In the genomic region with DNA sequence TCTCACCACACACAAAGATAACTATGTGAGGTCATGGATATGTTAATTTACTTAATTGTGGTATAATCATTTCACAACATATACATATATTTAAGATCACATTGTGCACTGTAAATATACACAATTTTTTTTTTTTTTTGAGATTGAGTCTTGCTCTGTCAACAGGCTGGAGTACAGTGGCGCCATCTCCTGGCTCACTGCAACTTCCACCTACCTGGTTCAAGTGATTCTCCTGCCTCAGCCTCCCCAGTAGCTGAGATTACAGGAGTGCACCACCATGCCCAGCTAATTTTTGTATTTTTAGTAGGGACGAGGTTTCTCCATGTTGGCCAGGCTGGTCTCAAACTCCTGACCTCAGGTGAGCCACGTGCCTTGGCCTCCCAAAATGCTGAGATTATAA, we compare ENCODE assay signal across 8 cellular contexts. TPM values are rescaled to one million over a fixed set of nuclear protein-coding genes. Genes with fewer than 3 reads are reported as not detected.
DNase-seq lines count a peak whose midpoint lies in the region; ATAC-seq and TF ChIP-seq lines count a peak whose summit lies in the region.

No MANE protein-coding gene starts in this region.

- no peak overlapping the region for H3K27ac Mint-ChIP-seq in endodermal cell

- DNase-seq in SK-N-SH (no peak), WERI-Rb-1 (peak; percentile 54), endodermal cell (peak; percentile 58), kidney glomerular epithelial cell (lab: John Stamatoyannopoulos, UW) (no peak), H7 (no peak)
- peak; percentile 36 for DNase-seq in stimulated activated CD4-positive, alpha-beta T cell treated with anti-CD3 and anti-CD28 coated beads, Interleukin-12 subunit alpha, Interleukin-12 subunit beta, amount 100 ng/mL, for 4 hours

- TF ChIP-seq CTCF in SK-N-SH (IDR thresholded peaks at IDR 0.05) (peak; percentile 61), WERI-Rb-1 (IDR thresholded peaks at IDR 0.05; ENCODE audit: low read depth, low read length) (peak; percentile 52), endodermal cell (conservative IDR thresholded peaks at IDR 0.05) (peak; percentile 63)

- no peak overlapping the region for H3K4me3 ChIP-seq in SK-N-SH (ENCODE audit: low read depth in 2 of 2, low read length in 1 of 2)
- H3K4me3 ChIP-seq in WERI-Rb-1 (ENCODE audit: low read depth, low read length): no peak overlapping the region
- no peak overlapping the region for H3K4me3 ChIP-seq in endodermal cell (ENCODE audit: low read length)
- no peak overlapping the region for H3K4me3 ChIP-seq in H7 (ENCODE audit: insufficient read depth, low read depth, low read length)

- H3K36me3 ChIP-seq in SK-N-SH (replicated peaks in 1 of 2; ENCODE audit: control insufficient read depth in 1 of 2, insufficient read depth in 2 of 2, low read length in 1 of 2): no peaks in the 10 kb centered on the region
- H3K36me3 ChIP-seq in WERI-Rb-1: no peaks in the 10 kb centered on the region
- no peaks in the 10 kb centered on the region for H3K36me3 ChIP-seq in endodermal cell (ENCODE audit: control insufficient read depth, insufficient read depth, low read length)
- no peaks in the 10 kb centered on the region for H3K36me3 ChIP-seq in H7 (replicated peaks; ENCODE audit: control insufficient read depth, insufficient read depth, low read length)

- POLR2A ChIA-PET in SK-N-SH (lab: Yijun Ruan, JAX): no interaction called here

- no peaks in the 10 kb centered on the region for H3K4me1 ChIP-seq in SK-N-SH (ENCODE audit: control insufficient read depth in 1 of 2, insufficient read depth in 2 of 2, low read depth in 1 of 2, low read length in 1 of 2)
- H3K4me1 ChIP-seq in endodermal cell (ENCODE audit: control insufficient read depth, insufficient read depth, low read length): no peaks in the 10 kb centered on the region

- no peak overlapping the region for H2AFZ ChIP-seq in SK-N-SH (ENCODE audit: low read depth)

- no peak overlapping the region for H3K4me2 ChIP-seq in SK-N-SH

- H3K27me3 ChIP-seq in SK-N-SH (ENCODE audit: insufficient read depth): no peaks in the 10 kb centered on the region
- H3K27me3 ChIP-seq in WERI-Rb-1 (ENCODE audit: insufficient read depth, low read depth, severe bottlenecking): no peaks in the 10 kb centered on the region
- no peaks in the 10 kb centered on the region for H3K27me3 ChIP-seq in endodermal cell (ENCODE audit: control insufficient read depth, insufficient read depth, low read length, poor library complexity, severe bottlenecking)
- no peaks in the 10 kb centered on the region for H3K27me3 ChIP-seq in H7 (ENCODE audit: control insufficient read depth, insufficient read depth, low read length)

- no peaks in the 10 kb centered on the region for H4K20me1 ChIP-seq in SK-N-SH (ENCODE audit: insufficient read depth)

- H3K9me3 ChIP-seq in SK-N-SH (no peaks in the 10 kb centered on the region; the same call in 1 of the 2 replicates), WERI-Rb-1 (ENCODE audit: severe bottlenecking) (peaks cover 3% of the 10 kb centered on the region), endodermal cell (ENCODE audit: control insufficient read depth, low read length) (peaks cover 36% of the 10 kb centered on the region)

- ATAC-seq in SK-N-SH treated with all-trans-retinoic acid at 6 μM for 48 hours: no peak
- ATAC-seq in GM21447 (IDR thresholded peaks at IDR 0.05; ENCODE audit: unreplicated experiment): no peak

- H3K9me3 Mint-ChIP-seq in endodermal cell: peaks cover 44% of the 10 kb centered on the region

- H3K27me3 Mint-ChIP-seq in endodermal cell (ENCODE audit: insufficient read depth): peaks cover 9% of the 10 kb centered on the region

- no peak overlapping the region for H3K4me3 Mint-ChIP-seq in endodermal cell

- WGBS in SK-N-SH (ENCODE audit: low lambda C conversion rate): 25% methylated on average over 3 of the region's 3 CpGs
- WGBS in endodermal cell (ENCODE audit: insufficient coverage in 1 of 2, insufficient read length in 1 of 2), 2 experiments: 83 to 87% methylated on average over 2 to 3 of the region's 3 CpGs

- no peaks in the 10 kb centered on the region for H3F3A ChIP-seq in SK-N-SH (replicated peaks; ENCODE audit: insufficient read depth)

- TF ChIP-seq RAD21 in SK-N-SH (IDR thresholded peaks at IDR 0.05; ENCODE audit: low read length): peak; percentile 59

- H3K9me2 ChIP-seq in SK-N-SH: no peaks in the 10 kb centered on the region

- no peak for TF ChIP-seq EP300 in SK-N-SH (IDR thresholded peaks at IDR 0.05; ENCODE audit: borderline replicate concordance in 1 of 2, low read depth in 1 of 2, low read length in 1 of 2)

- no peaks in the 10 kb centered on the region for H3K4me1 Mint-ChIP-seq in endodermal cell

- H3K79me2 ChIP-seq in SK-N-SH (ENCODE audit: insufficient read depth): no peaks in the 10 kb centered on the region

- H3K36me3 Mint-ChIP-seq in endodermal cell (ENCODE audit: low read depth): no peaks in the 10 kb centered on the region

- no peak overlapping the region for H3K27ac ChIP-seq in SK-N-SH (ENCODE audit: low read depth in 2 of 2, low read length in 1 of 2)
- H3K27ac ChIP-seq in WERI-Rb-1: no peak overlapping the region
- H3K27ac ChIP-seq in endodermal cell (ENCODE audit: low read depth, low read length): no peak overlapping the region

- CTCF ChIA-PET in SK-N-SH (lab: Yijun Ruan, JAX): interaction anchor here (0.6 to 1.8 kb wide), 9 partner anchors 8 to 285 kb away, joined by 3 to 10 read pairs (median 3); partner anchors contain the start of gene PRSS54

- H3K9ac ChIP-seq in SK-N-SH: no peak overlapping the region
- no peak overlapping the region for H3K9ac ChIP-seq in endodermal cell (ENCODE audit: extremely low read depth, low read length, poor library complexity, severe bottlenecking)

TF ChIP-seq in SK-N-SH, 30 proteins besides CTCF, POLR2A, EP300 and RAD21:
- TF ChIP-seq FOXM1 (IDR thresholded peaks at IDR 0.05; ENCODE audit: low read depth): no peak
- peak; percentile 36; the same call in 1 of the 2 replicates for TF ChIP-seq SMC3 (IDR thresholded peaks at IDR 0.05; ENCODE audit: low read depth, low read length)
- TF ChIP-seq MEF2A (IDR thresholded peaks at IDR 0.05; ENCODE audit: borderline replicate concordance, low read depth): no peak
- TF ChIP-seq TCF12 (IDR thresholded peaks at IDR 0.05): no peak

TF ChIP-seq in SK-N-SH treated with all-trans-retinoic acid at 6 μM for 48 hours, 23 proteins besides CTCF, POLR2A, EP300 and RAD21 (continues in another document):
- TF ChIP-seq TSHZ2 (CRISPR knock-in tag; IDR thresholded peaks at IDR 0.05) (no peak), ZC3H10 (CRISPR knock-in tag; IDR thresholded peaks at IDR 0.05) (no peak), ESRRG (CRISPR knock-in tag; IDR thresholded peaks at IDR 0.05) (no peak), RARB (CRISPR knock-in tag; IDR thresholded peaks at IDR 0.05) (no peak), BACH2 (CRISPR knock-in tag; IDR thresholded peaks at IDR 0.05; ENCODE audit: borderline replicate concordance) (no peak), TCF4 (CRISPR knock-in tag; IDR thresholded peaks at IDR 0.05; ENCODE audit: borderline replicate concordance) (no peak), ZFP3 (CRISPR knock-in tag; IDR thresholded peaks at IDR 0.05) (no peak), SNAI2 (CRISPR knock-in tag; IDR thresholded peaks at IDR 0.05) (no peak)
- TF ChIP-seq, protein P1, sequence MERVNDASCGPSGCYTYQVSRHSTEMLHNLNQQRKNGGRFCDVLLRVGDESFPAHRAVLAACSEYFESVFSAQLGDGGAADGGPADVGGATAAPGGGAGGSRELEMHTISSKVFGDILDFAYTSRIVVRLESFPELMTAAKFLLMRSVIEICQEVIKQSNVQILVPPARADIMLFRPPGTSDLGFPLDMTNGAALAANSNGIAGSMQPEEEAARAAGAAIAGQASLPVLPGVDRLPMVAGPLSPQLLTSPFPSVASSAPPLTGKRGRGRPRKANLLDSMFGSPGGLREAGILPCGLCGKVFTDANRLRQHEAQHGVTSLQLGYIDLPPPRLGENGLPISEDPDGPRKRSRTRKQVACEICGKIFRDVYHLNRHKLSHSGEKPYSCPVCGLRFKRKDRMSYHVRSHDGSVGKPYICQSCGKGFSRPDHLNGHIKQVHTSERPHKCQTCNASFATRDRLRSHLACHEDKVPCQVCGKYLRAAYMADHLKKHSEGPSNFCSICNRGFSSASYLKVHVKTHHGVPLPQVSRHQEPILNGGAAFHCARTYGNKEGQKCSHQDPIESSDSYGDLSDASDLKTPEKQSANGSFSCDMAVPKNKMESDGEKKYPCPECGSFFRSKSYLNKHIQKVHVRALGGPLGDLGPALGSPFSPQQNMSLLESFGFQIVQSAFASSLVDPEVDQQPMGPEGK (CRISPR knock-in tag; IDR thresholded peaks at IDR 0.05; ENCODE audit: borderline replicate concordance): no peak

RNA-seq across cellular contexts. Expression of gene PRSS54, which starts 11.5 kb away (rescaled TPM):
- polyA plus RNA-seq in SK-N-SH (2012; rRNA removed): not detected in 2 replicates
- polyA plus RNA-seq in SK-N-SH (2012; cell fraction: cytosol; rRNA removed): not detected in 2 replicates
- not detected in 2 replicates for polyA plus RNA-seq in SK-N-SH (2012; cell fraction: nucleus; rRNA removed)
- total RNA-seq in endodermal cell: not detected
- polyA plus RNA-seq in endodermal cell (2013, experiment 1 of 2): not detected
- polyA plus RNA-seq in endodermal cell (2013, experiment 2 of 2): not detected
- total RNA-seq in H7 (2014; rRNA removed; shearing (Covaris generic)): not detected in 2 replicates

Comparison
In these comparisons a context has a peak if more than half of its experiments do, and no peak if none do; other contexts are left out.
1. DNase-seq: peak in WERI-Rb-1 (single experiment), endodermal cell (single experiment) and stimulated activated CD4-positive, alpha-beta T cell treated with anti-CD3 and anti-CD28 coated beads, Interleukin-12 subunit alpha, Interleukin-12 subunit beta, amount 100 ng/mL, for 4 hours (single experiment); none in SK-N-SH (single experiment), kidney glomerular epithelial cell (single experiment) and H7 (single experiment).
2. Peak in every context shown above with its lines, with median percentiles within 50 percentile points of each other: CTCF ChIP-seq.